In the genomic region with DNA sequence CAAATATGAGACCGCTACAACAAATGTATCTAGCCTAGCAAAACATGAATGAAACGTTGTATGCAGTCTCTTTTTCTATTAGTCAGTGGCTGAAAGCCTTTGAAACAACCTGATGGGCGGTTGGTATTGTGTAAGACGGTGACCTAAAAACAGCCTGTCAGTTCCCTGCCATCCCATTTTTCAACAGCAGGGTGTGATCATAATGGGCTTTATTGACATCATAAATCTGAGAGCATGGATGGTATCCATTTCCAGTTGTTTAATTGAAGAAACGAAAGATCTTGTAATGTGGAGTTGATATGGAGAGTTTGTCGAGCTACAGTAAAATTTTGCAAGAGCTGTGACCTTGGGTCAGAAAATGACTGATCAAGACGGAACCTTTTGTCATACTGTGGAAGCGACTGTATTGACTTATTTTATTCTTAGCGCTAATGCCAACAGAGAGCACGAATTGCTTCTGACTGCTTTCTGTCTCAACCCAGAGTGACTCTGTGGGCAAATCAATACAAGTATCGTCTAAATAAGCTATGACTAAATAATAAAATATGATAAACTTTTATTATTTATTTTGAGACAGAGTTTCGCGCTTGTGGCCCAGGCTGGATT, we compare ENCODE assay signal across 9 cellular contexts. TPM values are rescaled to one million over a fixed set of nuclear protein-coding genes. Genes with fewer than 3 reads are reported as not detected.
DNase-seq lines count a peak whose midpoint lies in the region; ATAC-seq and TF ChIP-seq lines count a peak whose summit lies in the region.
"Had no signal": no experiment of that assay in that cellular context is flagged by ENCODE, and none has a peak within 500 bp of the region (broad histone marks: within the 10 kb centered on the region; RNA-seq: fewer than 3 reads in every experiment).

No MANE protein-coding gene starts in this region.

- ATAC-seq in foreskin keratinocyte (no peak), T-helper 17 cell (no peak), GM21447 (IDR thresholded peaks at IDR 0.05; ENCODE audit: unreplicated experiment) (no peak), HG03565 (IDR thresholded peaks at IDR 0.05; ENCODE audit: unreplicated experiment) (no peak)

- H3K36me3 Mint-ChIP-seq in CD14-positive monocyte (no peaks in the 10 kb centered on the region), HFFc6 (ENCODE audit: low read depth) (no peaks in the 10 kb centered on the region), T-helper 17 cell (ENCODE audit: low read depth) (peaks cover 2% of the 10 kb centered on the region)

- no peaks in the 10 kb centered on the region for H3K9me3 ChIP-seq in T-helper 17 cell (ENCODE audit: control insufficient read depth, low read length, poor library complexity, severe bottlenecking)

- TF ChIP-seq CTCF in CD14-positive monocyte (IDR thresholded peaks at IDR 0.05): peak; percentile 59
- peak; percentile 52 for TF ChIP-seq CTCF in HFFc6 (IDR thresholded peaks at IDR 0.05)
- peak; percentile 39 for TF ChIP-seq CTCF in foreskin keratinocyte (conservative IDR thresholded peaks at IDR 0.05)

- H3K9me3 Mint-ChIP-seq in CD14-positive monocyte (no peaks in the 10 kb centered on the region), HFFc6 (no peaks in the 10 kb centered on the region)

- intact Hi-C loops in CD14-positive monocyte (cut with micrococcal nuclease): no loop called here

- H3K4me1 Mint-ChIP-seq in CD14-positive monocyte: no peaks in the 10 kb centered on the region
- H3K4me1 Mint-ChIP-seq in HFFc6 (ENCODE audit: low read depth): no peaks in the 10 kb centered on the region
- no peaks in the 10 kb centered on the region for H3K4me1 Mint-ChIP-seq in T-helper 17 cell

- no peak overlapping the region for H3K27ac ChIP-seq in foreskin keratinocyte

- H3K4me3 Mint-ChIP-seq in CD14-positive monocyte (no peak overlapping the region), HFFc6 (no peak overlapping the region), T-helper 17 cell (no peak overlapping the region)

- H3K27me3 Mint-ChIP-seq in CD14-positive monocyte (ENCODE audit: low read depth in 3 of 3) (peaks cover 7 to 18% (median 10%) of the 10 kb centered on the region in 3 donors), HFFc6 (ENCODE audit: insufficient read depth) (peaks cover 15% of the 10 kb centered on the region), T-helper 17 cell (peaks cover 15% of the 10 kb centered on the region)

- DNase-seq in CD14-positive monocyte (ENCODE audit: low spot score) (no peak), HFFc6 (no peak), SHP77 (lab: John Stamatoyannopoulos, UW) (peak; percentile 33 to 49), foreskin keratinocyte (no peak), T-helper 17 cell (no peak), ecto neural progenitor cell (ENCODE audit: low spot score) (no peak)

- H3K27ac Mint-ChIP-seq in CD14-positive monocyte (no peak overlapping the region), HFFc6 (no peak overlapping the region), T-helper 17 cell (no peak overlapping the region)

- H3K27me3 ChIP-seq in foreskin keratinocyte: peaks cover 10% of the 10 kb centered on the region

- H3K4me1 ChIP-seq in foreskin keratinocyte: no peaks in the 10 kb centered on the region

RNA-seq across cellular contexts. Expression of gene MEIOB, which starts 12.3 kb away (rescaled TPM):
- polyA plus RNA-seq in CD14-positive monocyte (not detected), foreskin keratinocyte (0.11 and 0.17 TPM in 2 replicates)
- not detected for total RNA-seq in HFFc6 (2021; fragmentation: NEBNext Ultra II Directional; extraction: Animal tissue kit (Norgen Biotek cat#: 25700))
- total RNA-seq in foreskin keratinocyte (0.21 and 0.61 TPM in 2 replicates), T-helper 17 cell (not detected)
- total RNA-seq: myocyte had no signal

RNA-seq across cellular contexts. Expression of gene HS3ST6, which starts 34.0 kb away (rescaled TPM):
- not detected for polyA plus RNA-seq in CD14-positive monocyte
- not detected for total RNA-seq in HFFc6 (2021; fragmentation: NEBNext Ultra II Directional; extraction: Animal tissue kit (Norgen Biotek cat#: 25700))
- not detected in 2 replicates for total RNA-seq in foreskin keratinocyte
- polyA plus RNA-seq in foreskin keratinocyte: 0.03 TPM in 1 of 2 replicates, not detected in the other
- total RNA-seq in T-helper 17 cell: not detected
- total RNA-seq: myocyte had no signal

RNA-seq across cellular contexts. Expression of gene FAHD1, which starts 57.3 kb away (rescaled TPM):
- polyA plus RNA-seq in CD14-positive monocyte (10 to 100 TPM; 17.3 to 24.9 TPM), foreskin keratinocyte (18.1 and 26.5 TPM in 2 replicates)
- total RNA-seq in HFFc6 (2021; fragmentation: NEBNext Ultra II Directional; extraction: Animal tissue kit (Norgen Biotek cat#: 25700)): 10 to 100 TPM; 29.4 to 40.7 (median 31.2) TPM
- total RNA-seq in foreskin keratinocyte (29.5 and 33.7 TPM in 2 replicates), T-helper 17 cell (1 to 10 TPM; 6.1 to 7.9 TPM)

RNA-seq across cellular contexts. Expression of gene HAGH, which starts 57.6 kb away (rescaled TPM):
- 10 to 100 TPM; 42.6 to 47.7 TPM for polyA plus RNA-seq in CD14-positive monocyte
- total RNA-seq in HFFc6 (2021; fragmentation: NEBNext Ultra II Directional; extraction: Animal tissue kit (Norgen Biotek cat#: 25700)): 10 to 100 TPM; 34.2 to 55.3 (median 38.7) TPM
- total RNA-seq in foreskin keratinocyte: 24.3 and 28.5 TPM in 2 replicates
- polyA plus RNA-seq in foreskin keratinocyte: 36.7 and 37.4 TPM in 2 replicates
- total RNA-seq in T-helper 17 cell: 10 to 100 TPM; 35.8 to 37.9 TPM

RNA-seq across cellular contexts. Expression of gene MSRB1, which starts 58.7 kb away (rescaled TPM):
- 100 to 1,000 TPM; 416 to 427 TPM for polyA plus RNA-seq in CD14-positive monocyte
- 10 to 100 TPM; 21.0 to 27.4 (median 22.7) TPM for total RNA-seq in HFFc6 (2021; fragmentation: NEBNext Ultra II Directional; extraction: Animal tissue kit (Norgen Biotek cat#: 25700))
- total RNA-seq in foreskin keratinocyte: 13.2 and 15.6 TPM in 2 replicates
- 27.4 and 28.5 TPM in 2 replicates for polyA plus RNA-seq in foreskin keratinocyte
- total RNA-seq in T-helper 17 cell: 1 to 10 TPM; 3.8 to 4.9 TPM

Comparison
In these comparisons a context has a peak if more than half of its experiments do, and no peak if none do; other contexts are left out.
1. DNase-seq: peak in SHP77 (2 of 2); none in CD14-positive monocyte (single experiment), HFFc6 (single experiment), foreskin keratinocyte (0 of 2), T-helper 17 cell (0 of 3) and ecto neural progenitor cell (single experiment).
2. Peak in every context shown above with its lines, with median percentiles within 50 percentile points of each other: CTCF ChIP-seq.